Comparison of ENCODE assay signal across 8 cellular contexts in the genomic region with DNA sequence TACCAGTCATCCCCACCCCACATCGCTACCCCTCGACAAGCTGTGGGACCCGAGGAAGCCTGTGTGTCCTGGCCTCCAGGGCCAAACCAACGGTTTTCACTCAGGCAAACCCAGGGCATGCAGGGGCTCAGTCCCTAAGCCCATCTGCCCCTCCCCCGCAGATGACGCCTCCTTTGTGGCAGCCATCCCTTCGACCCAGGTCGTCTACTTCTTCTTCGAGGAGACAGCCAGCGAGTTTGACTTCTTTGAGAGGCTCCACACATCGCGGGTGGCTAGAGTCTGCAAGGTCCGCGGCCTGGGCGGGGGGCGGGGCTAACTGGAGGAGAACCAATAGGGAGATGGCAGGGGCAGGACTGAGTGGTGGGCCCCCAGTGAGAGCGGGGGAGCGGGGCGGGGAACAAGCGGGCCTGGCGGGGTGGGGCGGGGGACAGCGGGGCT. TPM values are rescaled to one million over a fixed set of nuclear protein-coding genes. Genes with fewer than 3 reads are reported as not detected.
DNase-seq lines count a peak whose midpoint lies in the region; ATAC-seq, FAIRE-seq and TF ChIP-seq lines count a peak whose summit lies in the region.

No MANE protein-coding gene starts in this region.

- DNase-seq in NCI-H1105 (lab: John Stamatoyannopoulos, UW) (peak; percentile 57), mucosa of gallbladder (ENCODE audit: low spot score) (peak; percentile 68), H54 (ENCODE audit: insufficient read length, low spot score) (no peak)
- peak; percentile 67 for DNase-seq in activated CD8-positive, alpha-beta T cell treated with anti-CD3 and anti-CD28 coated beads, Interleukin-2, amount 10 ng/mL, durations not matched to agents 7 days and 5 days
- peak in 1 of 3 experiments; percentile 41 for DNase-seq in effector memory CD8-positive, alpha-beta T cell
- DNase-seq in stimulated activated CD8-positive, alpha-beta memory T cell treated with anti-CD3 and anti-CD28 coated beads, Interleukin-15, amount 100 ng/mL, for 24 hours (ENCODE audit: low read depth) = peak; percentile 53

- H3K36me3 ChIP-seq in ACC112 (ENCODE audit: insufficient read depth, low read length) = no peaks in the 10 kb centered on the region

- H3K4me3 Mint-ChIP-seq in activated CD8-positive, alpha-beta T cell treated with anti-CD3 and anti-CD28 coated beads, Interleukin-2, amount 10 ng/mL, durations not matched to agents 7 days and 5 days = peak overlapping the region; percentile 60
- H3K4me3 Mint-ChIP-seq in effector memory CD8-positive, alpha-beta T cell = peak overlapping the region; percentile 81 to 88

- CTCF ChIA-PET in activated CD8-positive, alpha-beta T cell treated with anti-CD3 and anti-CD28 coated beads, Interleukin-2, amount 10 ng/mL, durations not matched to agents 7 days and 5 days (lab: Charles Lee) = interaction anchor here (0.6 to 1.6 kb wide), 3 partner anchors 13 to 65 kb away, joined by 3 to 4 read pairs (median 3); no protein-coding TSS in a partner anchor

- POLR2A ChIA-PET in activated CD8-positive, alpha-beta T cell treated with anti-CD3 and anti-CD28 coated beads, Interleukin-2, amount 10 ng/mL, durations not matched to agents 7 days and 5 days (lab: Charles Lee) = interaction anchor here (0.5 to 1.9 kb wide), 4 partner anchors 34 to 52 kb away, joined by 3 to 6 read pairs (median 4); a partner anchor contains a TSS

- H3K4me3 ChIP-seq in ACC112 (ENCODE audit: low read depth, low read length) = peak overlapping the region; percentile 72

- no peak for TF ChIP-seq POLR2A in H54 (IDR thresholded peaks at IDR 0.05; ENCODE audit: low read depth, low read length)

- H3K36me3 Mint-ChIP-seq in activated CD8-positive, alpha-beta T cell treated with anti-CD3 and anti-CD28 coated beads, Interleukin-2, amount 10 ng/mL, durations not matched to agents 7 days and 5 days (ENCODE audit: low read depth) = peaks cover 53% of the 10 kb centered on the region
- peaks cover 16% of the 10 kb centered on the region for H3K36me3 Mint-ChIP-seq in effector memory CD8-positive, alpha-beta T cell (ENCODE audit: insufficient read depth)

- H3K27me3 ChIP-seq in ACC112 (ENCODE audit: insufficient read depth, low read length) = no peaks in the 10 kb centered on the region

- peak overlapping the region; percentile 30 for H3K27ac Mint-ChIP-seq in activated CD8-positive, alpha-beta T cell treated with anti-CD3 and anti-CD28 coated beads, Interleukin-2, amount 10 ng/mL, durations not matched to agents 7 days and 5 days
- peak overlapping the region; percentile 26 to 28 for H3K27ac Mint-ChIP-seq in effector memory CD8-positive, alpha-beta T cell

- H3K79me2 ChIP-seq in ACC112 (ENCODE audit: control insufficient read depth, insufficient read depth, low read length, unreplicated experiment) = no peaks in the 10 kb centered on the region

- H3K27me3 Mint-ChIP-seq in activated CD8-positive, alpha-beta T cell treated with anti-CD3 and anti-CD28 coated beads, Interleukin-2, amount 10 ng/mL, durations not matched to agents 7 days and 5 days (ENCODE audit: low read depth) = no peaks in the 10 kb centered on the region
- H3K27me3 Mint-ChIP-seq in effector memory CD8-positive, alpha-beta T cell = no peaks in the 10 kb centered on the region

- H3K4me1 Mint-ChIP-seq in activated CD8-positive, alpha-beta T cell treated with anti-CD3 and anti-CD28 coated beads, Interleukin-2, amount 10 ng/mL, durations not matched to agents 7 days and 5 days (ENCODE audit: low read depth) = peaks cover 54% of the 10 kb centered on the region
- peaks cover 29 to 30% of the 10 kb centered on the region in 2 donors for H3K4me1 Mint-ChIP-seq in effector memory CD8-positive, alpha-beta T cell (ENCODE audit: low read depth in 2 of 2)

- H3K4me1 ChIP-seq in ACC112 (ENCODE audit: control insufficient read depth, insufficient read depth, low read length, unreplicated experiment) = peaks cover 31% of the 10 kb centered on the region

- no peak for FAIRE-seq in H54 (lab: Jason Lieb, UNC)

- H3K9me3 Mint-ChIP-seq in activated CD8-positive, alpha-beta T cell treated with anti-CD3 and anti-CD28 coated beads, Interleukin-2, amount 10 ng/mL, durations not matched to agents 7 days and 5 days (ENCODE audit: insufficient read depth) = no peaks in the 10 kb centered on the region
- H3K9me3 Mint-ChIP-seq in effector memory CD8-positive, alpha-beta T cell = no peaks in the 10 kb centered on the region

- peak; percentile 76 for ATAC-seq in activated CD8-positive, alpha-beta T cell treated with anti-CD3 and anti-CD28 coated beads, Interleukin-2, amount 10 ng/mL, durations not matched to agents 7 days and 5 days
- ATAC-seq in effector memory CD8-positive, alpha-beta T cell (replicated peaks) = peak; percentile 75
- ATAC-seq in HG03432 (IDR thresholded peaks at IDR 0.05; ENCODE audit: unreplicated experiment) = no peak

- H2AFZ ChIP-seq in ACC112 (ENCODE audit: low read length, unreplicated experiment) = peak overlapping the region; percentile 78

- H3K27ac ChIP-seq in ACC112 (ENCODE audit: low read depth, low read length) = peak overlapping the region; percentile 60; the same call in 1 of the 2 replicates

RNA-seq across cellular contexts. Expression of a gene that starts 7.4 kb away (rescaled TPM):
- 10 to 100 TPM; 16.8 to 17.8 TPM for total RNA-seq in activated CD8-positive, alpha-beta T cell treated with anti-CD3 and anti-CD28 coated beads, Interleukin-2, amount 10 ng/mL, durations not matched to agents 7 days and 5 days
- total RNA-seq in mucosa of gallbladder = 24.4 TPM

RNA-seq across cellular contexts. Expression of a gene that starts 33.1 kb away (rescaled TPM):
- total RNA-seq in activated CD8-positive, alpha-beta T cell treated with anti-CD3 and anti-CD28 coated beads, Interleukin-2, amount 10 ng/mL, durations not matched to agents 7 days and 5 days = 10 to 100 TPM; 31.8 to 33.8 TPM
- 25.0 TPM for total RNA-seq in mucosa of gallbladder

RNA-seq across cellular contexts. Expression of a gene that starts 46.3 kb away (rescaled TPM):
- total RNA-seq in activated CD8-positive, alpha-beta T cell treated with anti-CD3 and anti-CD28 coated beads, Interleukin-2, amount 10 ng/mL, durations not matched to agents 7 days and 5 days = 10 to 100 TPM in 1 of 2 experiments, 1 to 10 TPM in 1; 8.5 to 10.3 TPM
- total RNA-seq in mucosa of gallbladder = 293 TPM

RNA-seq across cellular contexts. Expression of a gene that starts 52.0 kb away (rescaled TPM):
- 10 to 100 TPM; 72.3 to 77.3 TPM for total RNA-seq in activated CD8-positive, alpha-beta T cell treated with anti-CD3 and anti-CD28 coated beads, Interleukin-2, amount 10 ng/mL, durations not matched to agents 7 days and 5 days
- 43.4 TPM for total RNA-seq in mucosa of gallbladder

Comparison
In these comparisons a context has a peak if more than half of its experiments do, and no peak if none do; other contexts are left out.
1. RNA of a gene that starts 46.3 kb away (total RNA-seq): 293 TPM in mucosa of gallbladder (single experiment); 8.5 to 10.3 TPM in activated CD8-positive, alpha-beta T cell treated with anti-CD3 and anti-CD28 coated beads, Interleukin-2, amount 10 ng/mL, durations not matched to agents 7 days and 5 days; every median in the first group is over 10 times any median in the second.